Comparison of ENCODE assay signal across 19 cellular contexts in genomic region chr6:35357671-35358070, GRCh38.
"Had no signal": no experiment of that assay in that cellular context is flagged by ENCODE, and none has a peak within 500 bp of the region (broad histone marks: within the 10 kb centered on the region; RNA-seq: fewer than 3 reads in every experiment).

No MANE protein-coding gene starts in this region.

- ATAC-seq: foreskin keratinocyte; stimulated activated naive CD8-positive, alpha-beta T cell treated with anti-CD3 and anti-CD28 coated beads, Interleukin-15, Interleukin-2, amounts not matched to agents 100 U/mL and 50 U/mL, for 24 hours had no signal

- H3K9me3 Mint-ChIP-seq: activated naive CD4-positive, alpha-beta T cell treated with anti-CD3 and anti-CD28 coated beads, Interleukin-2, amount 50 U/mL, for 24 hours; T-helper 1 cell treated with Interleukin-12 subunit alpha and Interleukin-12 subunit beta and Interleukin-4 antibody, amounts not matched to agents 30 μg/mL and 1 μg/mL, for 36 hours had no signal

- DNase-seq: activated CD4-positive, alpha-beta T cell treated with anti-CD3 and anti-CD28 coated beads for 4 hours; activated CD4-positive, alpha-beta T cell treated with anti-CD3 and anti-CD28 coated beads, Interleukin-2, amount 50 U/mL, for 48 hours; activated CD4-positive, CD25-positive, alpha-beta regulatory T cell; activated gamma-delta T cell treated with Interleukin-2 at 50 U/mL for 16 hours; anterior cingulate cortex; brain microvascular endothelial cell; central memory CD4-positive, alpha-beta T cell; dermis blood vessel endothelial cell; effector CD8-positive, alpha-beta T cell; foreskin keratinocyte; hypothalamus; nucleus accumbens; retina; stimulated activated CD4-positive, alpha-beta T cell treated with anti-CD3 and anti-CD28 coated beads, Interleukin-4, amount 100 ng/mL, for 24 hours; stimulated activated naive CD8-positive, alpha-beta T cell treated with anti-CD3 and anti-CD28 coated beads, Interleukin-15, Interleukin-2, amounts not matched to agents 100 U/mL and 50 U/mL, for 24 hours had no signal

- H3K27ac Mint-ChIP-seq: activated naive CD4-positive, alpha-beta T cell treated with anti-CD3 and anti-CD28 coated beads, Interleukin-2, amount 50 U/mL, for 24 hours; T-helper 1 cell treated with Interleukin-12 subunit alpha and Interleukin-12 subunit beta and Interleukin-4 antibody, amounts not matched to agents 30 μg/mL and 1 μg/mL, for 36 hours had no signal

- H3K4me3 Mint-ChIP-seq: activated naive CD4-positive, alpha-beta T cell treated with anti-CD3 and anti-CD28 coated beads, Interleukin-2, amount 50 U/mL, for 24 hours; T-helper 1 cell treated with Interleukin-12 subunit alpha and Interleukin-12 subunit beta and Interleukin-4 antibody, amounts not matched to agents 30 μg/mL and 1 μg/mL, for 36 hours had no signal

- H3K27me3 ChIP-seq: brain microvascular endothelial cell, foreskin keratinocyte, suprapubic skin, tibial nerve had no signal

- H3K27ac ChIP-seq: brain microvascular endothelial cell, foreskin keratinocyte, suprapubic skin had no signal

- H3K9me3 ChIP-seq: suprapubic skin, tibial nerve had no signal

- H3K4me3 ChIP-seq: suprapubic skin, tibial nerve had no signal

- H3K27me3 Mint-ChIP-seq: activated naive CD4-positive, alpha-beta T cell treated with anti-CD3 and anti-CD28 coated beads, Interleukin-2, amount 50 U/mL, for 24 hours had no signal
